ENCODE assay signal across 1 cellular context in the genomic region with DNA sequence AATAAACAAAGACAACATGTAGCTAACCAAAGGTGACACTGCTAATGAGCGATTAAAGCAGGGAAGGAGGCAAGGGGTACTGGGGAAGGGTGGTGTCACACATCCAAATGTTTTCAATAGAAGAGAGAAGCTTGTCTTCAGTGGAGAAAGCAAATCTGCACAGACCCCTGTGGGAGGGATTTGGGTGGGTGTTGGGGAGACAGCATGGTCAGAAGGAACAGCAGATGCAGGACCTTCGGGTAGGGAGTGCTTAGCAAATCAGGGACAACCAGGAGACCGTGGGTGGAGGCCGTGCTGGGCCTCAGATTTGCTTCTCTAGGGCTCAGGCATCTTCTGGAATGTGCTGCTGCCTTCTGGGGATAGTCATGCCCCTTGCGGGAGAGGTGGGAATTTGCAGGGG.
TF ChIP-seq lines count a peak whose summit lies in the region.

No MANE protein-coding gene starts in this region.

TF ChIP-seq in WTC11, 78 proteins besides CTCF, POLR2A, EP300 and RAD21:
- no peak for TF ChIP-seq E2F4 (CRISPR knock-in tag; IDR thresholded peaks at IDR 0.05; ENCODE audit: borderline replicate concordance, low read depth)
